Comparison of ENCODE assay signal across 20 cellular contexts in the genomic region with DNA sequence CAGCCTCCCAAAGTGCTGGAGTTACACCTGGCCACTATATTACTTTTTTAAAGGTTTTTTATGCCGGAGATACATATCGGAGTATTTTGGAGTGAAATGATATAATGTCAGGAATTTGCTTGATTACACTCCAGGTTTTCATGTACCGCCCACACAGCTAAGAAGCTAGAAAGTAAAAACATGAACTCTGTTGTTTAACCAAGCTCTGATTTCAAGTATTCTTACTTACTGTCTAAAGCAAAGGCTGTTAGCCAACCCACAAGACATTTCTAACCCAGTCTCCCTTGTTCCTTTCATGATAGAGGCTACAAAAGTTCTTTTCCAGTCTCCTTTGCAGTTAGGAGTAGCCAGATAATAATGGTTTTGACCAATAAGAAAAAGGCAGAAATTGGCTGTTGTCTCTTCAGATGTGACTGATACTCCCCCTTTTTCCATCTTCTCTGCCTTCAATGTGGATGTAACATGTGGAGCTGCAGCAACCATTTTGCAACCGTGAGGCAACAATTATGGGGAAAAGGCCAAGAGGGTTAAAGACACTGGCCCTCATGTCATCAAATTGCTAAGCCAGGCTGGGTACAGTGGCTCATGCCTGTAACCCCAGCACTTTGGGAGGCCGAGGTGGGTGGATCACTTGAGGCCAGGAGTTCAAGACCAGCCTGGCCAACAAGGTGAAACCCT. TPM values are rescaled to one million over a fixed set of nuclear protein-coding genes. Genes with fewer than 3 reads are reported as not detected.
DNase-seq lines count a peak whose midpoint lies in the region; ATAC-seq, FAIRE-seq and TF ChIP-seq lines count a peak whose summit lies in the region.
"Had no signal": no experiment of that assay in that cellular context is flagged by ENCODE, and none has a peak within 500 bp of the region (broad histone marks: within the 10 kb centered on the region; RNA-seq: fewer than 3 reads in every experiment).

No MANE protein-coding gene starts in this region.

- peaks cover 33 to 41% of the 10 kb centered on the region in 2 donors for H3K4me1 Mint-ChIP-seq in natural killer cell treated with Interleukin-12 subunit alpha and Interleukin-12 subunit beta and Interleukin-15 and Interleukin-18, amount 100 ng/mL, for 72 hours (ENCODE audit: low read depth in 2 of 2)
- peaks cover 23 to 26% of the 10 kb centered on the region in 2 donors for H3K4me1 Mint-ChIP-seq in natural killer cell
- peaks cover 30% of the 10 kb centered on the region for H3K4me1 Mint-ChIP-seq in astrocyte (ENCODE audit: low read depth, unreplicated experiment)
- peaks cover 29% of the 10 kb centered on the region for H3K4me1 Mint-ChIP-seq in WTC11

- no peaks in the 10 kb centered on the region for H4K20me1 ChIP-seq in astrocyte (ENCODE audit: insufficient read depth, low read length)

- DNase-seq in natural killer cell treated with Interleukin-12 subunit alpha and Interleukin-12 subunit beta and Interleukin-15 and Interleukin-18, amount 100 ng/mL, for 72 hours (ENCODE audit: low spot score), result no peak
- DNase-seq in natural killer cell (no peak), astrocyte (ENCODE audit: low read depth) (peak; percentile 61), fibroblast of the aortic adventitia (ENCODE audit: low read depth) (peak; percentile 10), WTC11 (ENCODE audit: low spot score) (no peak)
- DNase-seq in activated CD4-positive, alpha-beta T cell treated with anti-CD3 and anti-CD28 coated beads, Interleukin-2, amount 50 U/mL, for 48 hours, result no peak
- no peak for DNase-seq in stimulated activated naive CD4-positive, alpha-beta T cell (lab: John Stamatoyannopoulos, UW)
- DNase-seq: C1 segment of cervical spinal cord; Calu3; CD4-positive, alpha-beta T cell; DMS 273 treated with DMSO at 0.1 percent for 48 hours; HCEC 1CT; HFFc6 had no signal

- H3K9ac ChIP-seq in astrocyte (ENCODE audit: low read length), result no peak overlapping the region

- H3K4me1 ChIP-seq in astrocyte (ENCODE audit: insufficient read depth, low read length), result peaks cover 15% of the 10 kb centered on the region

- no peak overlapping the region for H3K27ac ChIP-seq in astrocyte (ENCODE audit: low read depth, low read length)
- H3K27ac ChIP-seq: HL-60 had no signal

- H3K9me3 Mint-ChIP-seq in natural killer cell treated with Interleukin-12 subunit alpha and Interleukin-12 subunit beta and Interleukin-15 and Interleukin-18, amount 100 ng/mL, for 72 hours, result peaks cover under 1% of the 10 kb centered on the region
- H3K9me3 Mint-ChIP-seq in natural killer cell (no peaks in the 10 kb centered on the region), astrocyte (ENCODE audit: unreplicated experiment) (no peaks in the 10 kb centered on the region), WTC11 (peaks cover 10% of the 10 kb centered on the region)
- H3K9me3 Mint-ChIP-seq: CD4-positive, alpha-beta T cell; HFFc6 had no signal

- H3K79me2 ChIP-seq in astrocyte (ENCODE audit: insufficient read depth, low read length), result no peaks in the 10 kb centered on the region

- ATAC-seq in natural killer cell treated with Interleukin-12 subunit alpha and Interleukin-12 subunit beta and Interleukin-15 and Interleukin-18, amount 100 ng/mL, for 72 hours, result no peak
- ATAC-seq in natural killer cell, result no peak
- ATAC-seq in GM21529 (IDR thresholded peaks at IDR 0.05; ENCODE audit: unreplicated experiment), result no peak
- no peak for ATAC-seq in WTC11
- ATAC-seq: GM12878 had no signal

- H3K36me3 ChIP-seq in astrocyte (ENCODE audit: insufficient read depth, low read length), result no peaks in the 10 kb centered on the region

- H3K4me3 ChIP-seq in astrocyte (ENCODE audit: insufficient read depth, low read depth, low read length) (no peak overlapping the region), fibroblast of the aortic adventitia (ENCODE audit: low read depth, low read length) (no peak overlapping the region)
- H3K4me3 ChIP-seq: GM12878 had no signal

- intact Hi-C loops in natural killer cell (cut with micrococcal nuclease), result no loop called here

- H3K27me3 Mint-ChIP-seq in natural killer cell treated with Interleukin-12 subunit alpha and Interleukin-12 subunit beta and Interleukin-15 and Interleukin-18, amount 100 ng/mL, for 72 hours, result peaks cover 0 to 2% of the 10 kb centered on the region in 2 donors
- H3K27me3 Mint-ChIP-seq in natural killer cell (ENCODE audit: low read depth in 2 of 2), result peaks cover 0 to under 1% of the 10 kb centered on the region in 2 donors
- no peaks in the 10 kb centered on the region for H3K27me3 Mint-ChIP-seq in astrocyte (ENCODE audit: low read depth, unreplicated experiment)
- H3K27me3 Mint-ChIP-seq in WTC11 (ENCODE audit: low read depth), result no peaks in the 10 kb centered on the region
- H3K27me3 Mint-ChIP-seq: B cell had no signal

- no peaks in the 10 kb centered on the region for H3K27me3 ChIP-seq in astrocyte (ENCODE audit: insufficient read depth, low read length)

- H3K9me3 ChIP-seq in astrocyte (ENCODE audit: insufficient read depth, low read depth, low read length), result no peaks in the 10 kb centered on the region

- POLR2A ChIA-PET in WTC11 (lab: Charles Lee), result no interaction called here

- no peak overlapping the region for H3K4me3 Mint-ChIP-seq in natural killer cell treated with Interleukin-12 subunit alpha and Interleukin-12 subunit beta and Interleukin-15 and Interleukin-18, amount 100 ng/mL, for 72 hours
- H3K4me3 Mint-ChIP-seq in natural killer cell (no peak overlapping the region), astrocyte (ENCODE audit: unreplicated experiment) (no peak overlapping the region), WTC11 (no peak overlapping the region)
- H3K4me3 Mint-ChIP-seq: B cell; CD4-positive, alpha-beta T cell; HFFc6 had no signal

- peak overlapping the region; percentile 53 to 97 for H3K27ac Mint-ChIP-seq in natural killer cell treated with Interleukin-12 subunit alpha and Interleukin-12 subunit beta and Interleukin-15 and Interleukin-18, amount 100 ng/mL, for 72 hours
- H3K27ac Mint-ChIP-seq in natural killer cell (no peak overlapping the region), astrocyte (ENCODE audit: unreplicated experiment) (no peak overlapping the region), WTC11 (no peak overlapping the region)
- H3K27ac Mint-ChIP-seq: B cell; CD4-positive, alpha-beta T cell; HFFc6 had no signal

- FAIRE-seq in astrocyte (lab: Jason Lieb, UNC), result no peak
- FAIRE-seq: GM12878, GM18507 had no signal

- CTCF ChIA-PET in WTC11 (lab: Charles Lee), result no interaction called here

- no peaks in the 10 kb centered on the region for H3K36me3 Mint-ChIP-seq in natural killer cell treated with Interleukin-12 subunit alpha and Interleukin-12 subunit beta and Interleukin-15 and Interleukin-18, amount 100 ng/mL, for 72 hours
- H3K36me3 Mint-ChIP-seq in natural killer cell, result no peaks in the 10 kb centered on the region
- H3K36me3 Mint-ChIP-seq in astrocyte (ENCODE audit: low read depth, unreplicated experiment), result no peaks in the 10 kb centered on the region
- no peaks in the 10 kb centered on the region for H3K36me3 Mint-ChIP-seq in WTC11

- TF ChIP-seq CTCF in natural killer cell (IDR thresholded peaks at IDR 0.05) (no peak), astrocyte (IDR thresholded peaks at IDR 0.05; ENCODE audit: insufficient read depth, low read depth, low read length) (no peak), fibroblast of the aortic adventitia (IDR thresholded peaks at IDR 0.05; ENCODE audit: insufficient read depth, low read length) (no peak), WTC11 (IDR thresholded peaks at IDR 0.05) (no peak)

- no peak overlapping the region for H2AFZ ChIP-seq in astrocyte (ENCODE audit: low read depth, low read length)

- no peak overlapping the region for H3K4me2 ChIP-seq in astrocyte (ENCODE audit: low read length)

TF ChIP-seq in WTC11, 78 proteins besides CTCF, POLR2A, EP300 and RAD21 (continues in another document):
- TF ChIP-seq, protein P1, sequence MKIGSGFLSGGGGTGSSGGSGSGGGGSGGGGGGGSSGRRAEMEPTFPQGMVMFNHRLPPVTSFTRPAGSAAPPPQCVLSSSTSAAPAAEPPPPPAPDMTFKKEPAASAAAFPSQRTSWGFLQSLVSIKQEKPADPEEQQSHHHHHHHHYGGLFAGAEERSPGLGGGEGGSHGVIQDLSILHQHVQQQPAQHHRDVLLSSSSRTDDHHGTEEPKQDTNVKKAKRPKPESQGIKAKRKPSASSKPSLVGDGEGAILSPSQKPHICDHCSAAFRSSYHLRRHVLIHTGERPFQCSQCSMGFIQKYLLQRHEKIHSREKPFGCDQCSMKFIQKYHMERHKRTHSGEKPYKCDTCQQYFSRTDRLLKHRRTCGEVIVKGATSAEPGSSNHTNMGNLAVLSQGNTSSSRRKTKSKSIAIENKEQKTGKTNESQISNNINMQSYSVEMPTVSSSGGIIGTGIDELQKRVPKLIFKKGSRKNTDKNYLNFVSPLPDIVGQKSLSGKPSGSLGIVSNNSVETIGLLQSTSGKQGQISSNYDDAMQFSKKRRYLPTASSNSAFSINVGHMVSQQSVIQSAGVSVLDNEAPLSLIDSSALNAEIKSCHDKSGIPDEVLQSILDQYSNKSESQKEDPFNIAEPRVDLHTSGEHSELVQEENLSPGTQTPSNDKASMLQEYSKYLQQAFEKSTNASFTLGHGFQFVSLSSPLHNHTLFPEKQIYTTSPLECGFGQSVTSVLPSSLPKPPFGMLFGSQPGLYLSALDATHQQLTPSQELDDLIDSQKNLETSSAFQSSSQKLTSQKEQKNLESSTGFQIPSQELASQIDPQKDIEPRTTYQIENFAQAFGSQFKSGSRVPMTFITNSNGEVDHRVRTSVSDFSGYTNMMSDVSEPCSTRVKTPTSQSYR (CRISPR knock-in tag; IDR thresholded peaks at IDR 0.05), result no peak
- TF ChIP-seq, protein P2, sequence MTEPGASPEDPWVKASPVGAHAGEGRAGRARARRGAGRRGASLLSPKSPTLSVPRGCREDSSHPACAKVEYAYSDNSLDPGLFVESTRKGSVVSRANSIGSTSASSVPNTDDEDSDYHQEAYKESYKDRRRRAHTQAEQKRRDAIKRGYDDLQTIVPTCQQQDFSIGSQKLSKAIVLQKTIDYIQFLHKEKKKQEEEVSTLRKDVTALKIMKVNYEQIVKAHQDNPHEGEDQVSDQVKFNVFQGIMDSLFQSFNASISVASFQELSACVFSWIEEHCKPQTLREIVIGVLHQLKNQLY (CRISPR knock-in tag; IDR thresholded peaks at IDR 0.05), result no peak
- TF ChIP-seq GTF2I (CRISPR knock-in tag; conservative IDR thresholded peaks at IDR 0.05), result no peak; the same call in 1 of the 2 replicates
- TF ChIP-seq MYBL2 (CRISPR knock-in tag; IDR thresholded peaks at IDR 0.05), result no peak
- no peak for TF ChIP-seq NR2C2 (CRISPR knock-in tag; IDR thresholded peaks at IDR 0.05)
- TF ChIP-seq SP1 (CRISPR knock-in tag; conservative IDR thresholded peaks at IDR 0.05), result no peak
- TF ChIP-seq GRHL2 (CRISPR knock-in tag; IDR thresholded peaks at IDR 0.05; ENCODE audit: insufficient replicate concordance, severe bottlenecking), result no peak

RNA-seq across cellular contexts. Expression of a gene that starts 6.1 kb away (rescaled TPM):
- not detected for total RNA-seq in natural killer cell treated with Interleukin-12 subunit alpha and Interleukin-12 subunit beta and Interleukin-15 and Interleukin-18, amount 100 ng/mL, for 72 hours
- total RNA-seq in natural killer cell (not detected), astrocyte (0.48 TPM in 1 of 2 replicates, not detected in the other), fibroblast of the aortic adventitia (ENCODE audit: low replicate concordance) (1.2 TPM in 1 of 2 replicates, not detected in the other), WTC11 (2021) (1.1 to 1.9 TPM (median 1.5 TPM) in 3 replicates)
- total RNA-seq: A172; B cell; CD4-positive, alpha-beta T cell; Daoy; HFFc6 had no signal

Comparison
In these comparisons a context has a peak if more than half of its experiments do, and no peak if none do; other contexts are left out.
1. H3K27ac Mint-ChIP-seq: peak in natural killer cell treated with Interleukin-12 subunit alpha and Interleukin-12 subunit beta and Interleukin-15 and Interleukin-18, amount 100 ng/mL, for 72 hours (2 of 2); none in natural killer cell (0 of 2), astrocyte (single experiment) and WTC11 (single experiment).
2. DNase-seq: peak in astrocyte (single experiment) and fibroblast of the aortic adventitia (single experiment); none in natural killer cell treated with Interleukin-12 subunit alpha and Interleukin-12 subunit beta and Interleukin-15 and Interleukin-18, amount 100 ng/mL, for 72 hours (single experiment), natural killer cell (single experiment), activated CD4-positive, alpha-beta T cell treated with anti-CD3 and anti-CD28 coated beads, Interleukin-2, amount 50 U/mL, for 48 hours (0 of 2), WTC11 (single experiment) and stimulated activated naive CD4-positive, alpha-beta T cell (0 of 6).